ENCODE assay signal across 17 cellular contexts in genomic region chr19:28554321-28555091, GRCh38.
DNase-seq lines count a peak whose midpoint lies in the region; ATAC-seq and TF ChIP-seq lines count a peak whose summit lies in the region.
"Had no signal": no experiment of that assay in that cellular context is flagged by ENCODE, and none has a peak within 500 bp of the region (broad histone marks: within the 10 kb centered on the region; RNA-seq: fewer than 3 reads in every experiment).

No MANE protein-coding gene starts in this region.

- no peak overlapping the region for H3K4me2 ChIP-seq in H9 (ENCODE audit: insufficient read depth, insufficient read length, low read length)
- H3K4me2 ChIP-seq: A549 had no signal

- no peaks in the 10 kb centered on the region for H3K27me3 ChIP-seq in H9 (ENCODE audit: insufficient read depth, low read length)
- H3K27me3 ChIP-seq: BE2C had no signal

- H2BK15ac ChIP-seq in H9 (ENCODE audit: low read depth, low read length) = no peak overlapping the region

- no peak overlapping the region for H3K4ac ChIP-seq in H9 (ENCODE audit: low read depth, low read length)

- H3K14ac ChIP-seq in H9 (ENCODE audit: insufficient read depth, low read length) = no peak overlapping the region

- H3K27ac Mint-ChIP-seq in H9 (no peak overlapping the region), immature natural killer cell (peak overlapping the region; percentile 84 to 97 (median 91)), osteocyte (ENCODE audit: unreplicated experiment) (no peak overlapping the region)
- peak overlapping the region; percentile 30 for H3K27ac Mint-ChIP-seq in central memory CD8-positive, alpha-beta T cell (ENCODE audit: low read depth)
- H3K27ac Mint-ChIP-seq: CD4-positive, alpha-beta memory T cell; HFFc6 had no signal

- no peak overlapping the region for H3K18ac ChIP-seq in H9 (ENCODE audit: insufficient read length, low read depth, low read length)

- H3K4me1 ChIP-seq in H9 (ENCODE audit: insufficient read depth, low read length) = no peaks in the 10 kb centered on the region
- H3K4me1 ChIP-seq: A549, BE2C had no signal

- peaks cover 2% of the 10 kb centered on the region in 2 experiments; a peak in 2 of 4 replicates for H3K4me1 Mint-ChIP-seq in H9
- H3K4me1 Mint-ChIP-seq in central memory CD8-positive, alpha-beta T cell = peaks cover 31% of the 10 kb centered on the region
- H3K4me1 Mint-ChIP-seq in immature natural killer cell = peaks cover 68 to 89% of the 10 kb centered on the region in 2 donors
- H3K4me1 Mint-ChIP-seq in osteocyte (ENCODE audit: unreplicated experiment) = no peaks in the 10 kb centered on the region
- H3K4me1 Mint-ChIP-seq: CD4-positive, alpha-beta memory T cell had no signal

- H4K5ac ChIP-seq in H9 (ENCODE audit: insufficient read length, low read depth, low read length) = no peak overlapping the region

- no peaks in the 10 kb centered on the region for H3K79me2 ChIP-seq in H9 (ENCODE audit: insufficient read depth, low read length)

- DNase-seq in H9 (peak; percentile 15), immature natural killer cell (peak; percentile 9 to 22 (median 19)), osteocyte (ENCODE audit: extremely low spot score, unreplicated experiment) (peak; percentile 38), NCI-H146 treated with DMSO at 0.1 percent for 48 hours (lab: John Stamatoyannopoulos, UW; ENCODE audit: unreplicated experiment) (no peak), SIG-M5 (lab: John Stamatoyannopoulos, UW) (no peak)
- DNase-seq in central memory CD8-positive, alpha-beta T cell (ENCODE audit: low spot score in 2 of 2) = no peak
- DNase-seq: BE2C; CD4-positive, alpha-beta memory T cell; COR-L47; GF-D8; GOT3; HCEC 1CT; HFFc6 had no signal

- H3K79me1 ChIP-seq in H9 (ENCODE audit: insufficient read depth, low read depth, low read length, poor library complexity, severe bottlenecking) = no peaks in the 10 kb centered on the region

- no peak overlapping the region for H2BK120ac ChIP-seq in H9 (ENCODE audit: low read depth, low read length, poor library complexity, severe bottlenecking)

- no peak overlapping the region for H3K9ac ChIP-seq in H9 (ENCODE audit: extremely low read depth, insufficient read length, low read length)

- H2BK5ac ChIP-seq in H9 (ENCODE audit: insufficient read length, low read length) = no peak overlapping the region

- H2BK12ac ChIP-seq in H9 (ENCODE audit: insufficient read length, low read depth, low read length) = no peak overlapping the region

- H3K4me3 Mint-ChIP-seq in H9 (no peak overlapping the region), immature natural killer cell (peak overlapping the region; percentile 62 to 74 (median 70)), osteocyte (ENCODE audit: unreplicated experiment) (no peak overlapping the region)
- no peak overlapping the region for H3K4me3 Mint-ChIP-seq in central memory CD8-positive, alpha-beta T cell
- H3K4me3 Mint-ChIP-seq: CD4-positive, alpha-beta memory T cell; HFFc6 had no signal

- no peaks in the 10 kb centered on the region; the same call in 1 of the 2 replicates for H3K27me3 Mint-ChIP-seq in H9 (ENCODE audit: low read depth)
- no peaks in the 10 kb centered on the region for H3K27me3 Mint-ChIP-seq in central memory CD8-positive, alpha-beta T cell
- peaks cover 0 to 2% (median 2%) of the 10 kb centered on the region in 3 donors for H3K27me3 Mint-ChIP-seq in immature natural killer cell (ENCODE audit: low read depth in 3 of 3)
- H3K27me3 Mint-ChIP-seq in osteocyte (ENCODE audit: unreplicated experiment) = no peaks in the 10 kb centered on the region
- H3K27me3 Mint-ChIP-seq: CD4-positive, alpha-beta memory T cell had no signal

- H4K91ac ChIP-seq in H9 (ENCODE audit: insufficient read length, low read depth, low read length) = no peak overlapping the region

- H3K27ac ChIP-seq in H9 (ENCODE audit: insufficient read length, low read depth, low read length) = no peak overlapping the region
- H3K27ac ChIP-seq: A549, C4-2B had no signal

- H2BK20ac ChIP-seq in H9 (ENCODE audit: low read depth, low read length, poor library complexity, severe bottlenecking) = no peak overlapping the region

- no peaks in the 10 kb centered on the region for H3K23me2 ChIP-seq in H9 (ENCODE audit: insufficient read length, low read depth, low read length, poor library complexity, severe bottlenecking)

- H3K9me3 ChIP-seq in H9 (ENCODE audit: control insufficient read depth, low read depth, low read length) = no peaks in the 10 kb centered on the region

- H3K56ac ChIP-seq in H9 (ENCODE audit: insufficient read length, low read depth, low read length) = no peak overlapping the region

- H2AK5ac ChIP-seq in H9 (ENCODE audit: insufficient read length, low read length) = no peak overlapping the region

- no peak for TF ChIP-seq CTCF in H9 (conservative IDR thresholded peaks at IDR 0.05)
- no peak for TF ChIP-seq CTCF in osteocyte (IDR thresholded peaks at IDR 0.05)

- H2AFZ ChIP-seq in H9 (ENCODE audit: low read length) = no peak overlapping the region

- H4K8ac ChIP-seq in H9 (replicated peaks; ENCODE audit: insufficient read length, low read depth, low read length) = no peak overlapping the region

- H4K20me1 ChIP-seq in H9 (ENCODE audit: control insufficient read depth, insufficient read depth, insufficient read length) = no peaks in the 10 kb centered on the region

- H3K9me3 Mint-ChIP-seq in H9 (no peaks in the 10 kb centered on the region; a peak in 1 of 5 replicates), immature natural killer cell (no peaks in the 10 kb centered on the region), osteocyte (ENCODE audit: unreplicated experiment) (peaks cover 5% of the 10 kb centered on the region)
- H3K9me3 Mint-ChIP-seq in central memory CD8-positive, alpha-beta T cell = peaks cover 6% of the 10 kb centered on the region

- H3K36me3 Mint-ChIP-seq in H9 (ENCODE audit: insufficient read depth in 1 of 3, low read depth in 3 of 3) (no peaks in the 10 kb centered on the region), immature natural killer cell (peaks cover 0 to 3% (median 0%) of the 10 kb centered on the region in 3 donors), osteocyte (ENCODE audit: unreplicated experiment) (no peaks in the 10 kb centered on the region)
- peaks cover 3% of the 10 kb centered on the region for H3K36me3 Mint-ChIP-seq in central memory CD8-positive, alpha-beta T cell (ENCODE audit: insufficient read depth)
- H3K36me3 Mint-ChIP-seq: CD4-positive, alpha-beta memory T cell had no signal

- ATAC-seq in central memory CD8-positive, alpha-beta T cell (replicated peaks; ENCODE audit: extremely low read depth, poor library complexity, severe bottlenecking) = no peak
- no peak for ATAC-seq in HG03432 (IDR thresholded peaks at IDR 0.05; ENCODE audit: unreplicated experiment)
- no peak for ATAC-seq in HG02571 (IDR thresholded peaks at IDR 0.05; ENCODE audit: unreplicated experiment)
- ATAC-seq: A549 had no signal

- H3K23ac ChIP-seq in H9 (ENCODE audit: insufficient read length, low read depth, low read length) = no peak overlapping the region

- no CpG with 5 or more reads among the region's 4 CpGs for WGBS in H9 (ENCODE audit: extremely low coverage, insufficient read length, low lambda C conversion rate)

- H3T11ph ChIP-seq in H9 (ENCODE audit: low read length) = no peak overlapping the region

Comparison
In these comparisons a context has a peak if more than half of its experiments do, and no peak if none do; other contexts are left out.
1. DNase-seq: peak in H9 (single experiment), immature natural killer cell (3 of 3) and osteocyte (single experiment); none in central memory CD8-positive, alpha-beta T cell (0 of 2), NCI-H146 treated with DMSO at 0.1 percent for 48 hours (single experiment) and SIG-M5 (single experiment).
2. H3K27ac Mint-ChIP-seq: peak in central memory CD8-positive, alpha-beta T cell (single experiment) and immature natural killer cell (6 of 6); none in H9 (0 of 3) and osteocyte (single experiment).
3. H3K4me3 Mint-ChIP-seq: peak in immature natural killer cell (5 of 5); none in H9 (0 of 2), central memory CD8-positive, alpha-beta T cell (single experiment) and osteocyte (single experiment).